Comparison of ENCODE assay signal across 10 cellular contexts in the genomic region with DNA sequence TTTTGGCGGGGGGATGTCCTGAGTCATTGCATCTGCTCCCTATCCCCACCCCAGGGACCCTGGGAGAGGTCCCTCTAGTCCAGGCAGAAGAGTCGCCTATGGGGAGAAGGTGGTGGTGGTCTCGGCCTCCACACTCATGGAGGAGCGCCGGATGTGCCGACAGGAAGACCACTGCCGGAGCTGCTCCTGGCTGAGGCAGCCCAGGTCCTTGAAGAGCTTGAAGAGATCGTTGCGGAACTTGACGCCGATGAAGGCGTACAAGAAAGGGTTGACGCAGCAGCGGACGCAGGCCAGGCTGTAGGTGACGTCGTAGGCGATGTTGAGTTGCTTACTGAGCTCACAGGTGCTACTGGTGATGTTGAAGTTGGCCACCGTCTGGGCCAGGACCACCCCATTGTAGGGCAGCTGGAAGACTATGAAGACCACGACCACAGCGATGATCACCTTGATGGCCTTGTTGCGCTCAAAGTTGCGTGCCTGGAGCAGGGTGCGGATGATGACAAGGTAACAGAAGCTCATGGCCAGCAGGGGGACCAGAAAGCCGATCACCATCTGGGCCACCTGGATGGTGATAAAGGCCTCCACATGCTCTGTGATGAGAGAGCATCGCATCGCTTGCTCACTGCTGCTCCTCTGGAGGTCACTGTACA. TPM values are rescaled to one million over a fixed set of nuclear protein-coding genes. Genes with fewer than 3 reads are reported as not detected.
DNase-seq lines count a peak whose midpoint lies in the region; ATAC-seq, FAIRE-seq and TF ChIP-seq lines count a peak whose summit lies in the region.
"Had no signal": no experiment of that assay in that cellular context is flagged by ENCODE, and none has a peak within 500 bp of the region (broad histone marks: within the 10 kb centered on the region; RNA-seq: fewer than 3 reads in every experiment).

No MANE protein-coding gene starts in this region.

- no peak overlapping the region for H2BK120ac ChIP-seq in H9 (ENCODE audit: low read depth, low read length, poor library complexity, severe bottlenecking)

- intact Hi-C loops in activated T-helper 1 cell treated with anti-CD3 and anti-CD28 coated beads, Interleukin-12 subunit alpha, Interleukin-12 subunit beta, Interleukin-2, Interleukin-4 antibody, amounts not matched to agents 30 ng/mL and 10 ng/mL and 1 ng/mL, durations not matched to agents 14 hours and 24 hours and 36 hours (cut with micrococcal nuclease), result no loop called here

- H3K27me3 Mint-ChIP-seq in H9 (ENCODE audit: low read depth), result peaks cover 11% of the 10 kb centered on the region
- no peaks in the 10 kb centered on the region for H3K27me3 Mint-ChIP-seq in activated T-helper 1 cell treated with anti-CD3 and anti-CD28 coated beads, Interleukin-12 subunit alpha, Interleukin-12 subunit beta, Interleukin-2, Interleukin-4 antibody, amounts not matched to agents 30 ng/mL and 10 ng/mL and 1 ng/mL, durations not matched to agents 14 hours and 24 hours and 36 hours (ENCODE audit: insufficient read depth)
- H3K27me3 Mint-ChIP-seq in stimulated activated naive CD8-positive, alpha-beta T cell treated with anti-CD3 and anti-CD28 coated beads, Interleukin-15, amount 100 ng/mL, for 72 hours, result no peaks in the 10 kb centered on the region

- H3K9ac ChIP-seq in H9 (ENCODE audit: extremely low read depth, insufficient read length, low read length), result no peak overlapping the region

- H3K79me2 ChIP-seq in H9 (ENCODE audit: insufficient read depth, low read length), result no peaks in the 10 kb centered on the region

- no peak for FAIRE-seq in HTR-8/SVneo (lab: Jason Lieb, UNC)
- FAIRE-seq: endothelial cell of umbilical vein, GM12891 had no signal

- no peak for TF ChIP-seq CTCF in H9 (conservative IDR thresholded peaks at IDR 0.05)

- peak; percentile 36 for DNase-seq in H9
- DNase-seq in activated T-helper 1 cell treated with anti-CD3 and anti-CD28 coated beads, Interleukin-12 subunit alpha, Interleukin-12 subunit beta, Interleukin-2, Interleukin-4 antibody, amounts not matched to agents 30 ng/mL and 10 ng/mL and 1 ng/mL, durations not matched to agents 14 hours and 24 hours and 36 hours (ENCODE audit: low spot score), result no peak
- DNase-seq in left lobe of liver (ENCODE audit: low spot score), result peak; percentile 44
- DNase-seq in stimulated activated naive CD8-positive, alpha-beta T cell treated with anti-CD3 and anti-CD28 coated beads, Interleukin-15, amount 100 ng/mL, for 72 hours, result peak in 1 of 2 donors; percentile 47
- no peak for DNase-seq in NAMALWA (ENCODE audit: low spot score)
- no peak for DNase-seq in NCI-H446 treated with DMSO at 0.1 percent for 48 hours (lab: John Stamatoyannopoulos, UW)
- no peak for DNase-seq in HTR-8/SVneo (ENCODE audit: insufficient read length, low spot score)

- H2BK12ac ChIP-seq in H9 (ENCODE audit: insufficient read length, low read depth, low read length), result no peak overlapping the region

- H2AK5ac ChIP-seq in H9 (ENCODE audit: insufficient read length, low read length), result no peak overlapping the region

- H4K91ac ChIP-seq in H9 (ENCODE audit: insufficient read length, low read depth, low read length), result no peak overlapping the region

- no peaks in the 10 kb centered on the region for H3K23me2 ChIP-seq in H9 (ENCODE audit: insufficient read length, low read depth, low read length, poor library complexity, severe bottlenecking)

- H4K5ac ChIP-seq in H9 (ENCODE audit: insufficient read length, low read depth, low read length), result no peak overlapping the region

- H3T11ph ChIP-seq in H9 (ENCODE audit: low read length), result no peak overlapping the region

- H2BK15ac ChIP-seq in H9 (ENCODE audit: low read depth, low read length), result no peak overlapping the region

- no peak overlapping the region for H2BK20ac ChIP-seq in H9 (ENCODE audit: low read depth, low read length, poor library complexity, severe bottlenecking)

- no peaks in the 10 kb centered on the region for H3K4me1 ChIP-seq in H9 (ENCODE audit: insufficient read depth, low read length)

- no peak for ATAC-seq in left lobe of liver
- no peak for ATAC-seq in stimulated activated naive CD8-positive, alpha-beta T cell treated with anti-CD3 and anti-CD28 coated beads, Interleukin-15, amount 100 ng/mL, for 72 hours
- no peak for ATAC-seq in GM18870 (IDR thresholded peaks at IDR 0.05; ENCODE audit: unreplicated experiment)

- no peak overlapping the region for H3K18ac ChIP-seq in H9 (ENCODE audit: insufficient read length, low read depth, low read length)

- no peak overlapping the region for H3K27ac ChIP-seq in H9 (ENCODE audit: insufficient read length, low read depth, low read length)

- no peaks in the 10 kb centered on the region; a peak in 1 of 7 replicates for H3K36me3 Mint-ChIP-seq in H9 (ENCODE audit: insufficient read depth in 1 of 3, low read depth in 3 of 3)
- H3K36me3 Mint-ChIP-seq in activated T-helper 1 cell treated with anti-CD3 and anti-CD28 coated beads, Interleukin-12 subunit alpha, Interleukin-12 subunit beta, Interleukin-2, Interleukin-4 antibody, amounts not matched to agents 30 ng/mL and 10 ng/mL and 1 ng/mL, durations not matched to agents 14 hours and 24 hours and 36 hours (ENCODE audit: low read depth), result peaks cover 83% of the 10 kb centered on the region

- no peak overlapping the region for H3K56ac ChIP-seq in H9 (ENCODE audit: insufficient read length, low read depth, low read length)

- no peak overlapping the region for H3K4me3 Mint-ChIP-seq in H9
- peak overlapping the region; percentile 63 for H3K4me3 Mint-ChIP-seq in activated T-helper 1 cell treated with anti-CD3 and anti-CD28 coated beads, Interleukin-12 subunit alpha, Interleukin-12 subunit beta, Interleukin-2, Interleukin-4 antibody, amounts not matched to agents 30 ng/mL and 10 ng/mL and 1 ng/mL, durations not matched to agents 14 hours and 24 hours and 36 hours
- peak overlapping the region; percentile 75 to 81 for H3K4me3 Mint-ChIP-seq in stimulated activated naive CD8-positive, alpha-beta T cell treated with anti-CD3 and anti-CD28 coated beads, Interleukin-15, amount 100 ng/mL, for 72 hours

- no peak overlapping the region for H3K4me2 ChIP-seq in H9 (ENCODE audit: insufficient read depth, insufficient read length, low read length)

- H4K20me1 ChIP-seq in H9 (ENCODE audit: control insufficient read depth, insufficient read depth, insufficient read length), result no peaks in the 10 kb centered on the region

- no peak overlapping the region for H4K8ac ChIP-seq in H9 (replicated peaks; ENCODE audit: insufficient read length, low read depth, low read length)

- H2AFZ ChIP-seq in H9 (ENCODE audit: low read length), result no peak overlapping the region

- H3K9me3 Mint-ChIP-seq in H9, result 0 out of 5 replicates have a peak, but pooled peaks cover 0 to 2% of the 10 kb centered on the region in 2 experiments
- H3K9me3 Mint-ChIP-seq in activated T-helper 1 cell treated with anti-CD3 and anti-CD28 coated beads, Interleukin-12 subunit alpha, Interleukin-12 subunit beta, Interleukin-2, Interleukin-4 antibody, amounts not matched to agents 30 ng/mL and 10 ng/mL and 1 ng/mL, durations not matched to agents 14 hours and 24 hours and 36 hours, result no peaks in the 10 kb centered on the region
- H3K9me3 Mint-ChIP-seq in stimulated activated naive CD8-positive, alpha-beta T cell treated with anti-CD3 and anti-CD28 coated beads, Interleukin-15, amount 100 ng/mL, for 72 hours, result no peaks in the 10 kb centered on the region

- no peak overlapping the region; the same call in 1 of the 2 replicates for H3K14ac ChIP-seq in H9 (ENCODE audit: insufficient read depth, low read length)

- no peak overlapping the region for H3K4ac ChIP-seq in H9 (ENCODE audit: low read depth, low read length)

- no peak overlapping the region for H2BK5ac ChIP-seq in H9 (ENCODE audit: insufficient read length, low read length)

- WGBS in H9 (ENCODE audit: extremely low coverage, insufficient read length, low lambda C conversion rate), result no CpG with 5 or more reads among the region's 27 CpGs

- H3K79me1 ChIP-seq in H9 (ENCODE audit: insufficient read depth, low read depth, low read length, poor library complexity, severe bottlenecking), result no peaks in the 10 kb centered on the region

- H3K9me3 ChIP-seq in H9 (ENCODE audit: control insufficient read depth, low read depth, low read length), result no peaks in the 10 kb centered on the region

- no peaks in the 10 kb centered on the region for H3K27me3 ChIP-seq in H9 (ENCODE audit: insufficient read depth, low read length)

- peaks cover 16 to 22% of the 10 kb centered on the region in 2 experiments for H3K4me1 Mint-ChIP-seq in H9
- H3K4me1 Mint-ChIP-seq in activated T-helper 1 cell treated with anti-CD3 and anti-CD28 coated beads, Interleukin-12 subunit alpha, Interleukin-12 subunit beta, Interleukin-2, Interleukin-4 antibody, amounts not matched to agents 30 ng/mL and 10 ng/mL and 1 ng/mL, durations not matched to agents 14 hours and 24 hours and 36 hours (ENCODE audit: low read depth), result peaks cover 88% of the 10 kb centered on the region
- peaks cover 100% of the 10 kb centered on the region for H3K4me1 Mint-ChIP-seq in stimulated activated naive CD8-positive, alpha-beta T cell treated with anti-CD3 and anti-CD28 coated beads, Interleukin-15, amount 100 ng/mL, for 72 hours

- no peak overlapping the region for H3K23ac ChIP-seq in H9 (ENCODE audit: insufficient read length, low read depth, low read length)

- no peak overlapping the region for H3K27ac Mint-ChIP-seq in H9
- peak overlapping the region; percentile 87 for H3K27ac Mint-ChIP-seq in activated T-helper 1 cell treated with anti-CD3 and anti-CD28 coated beads, Interleukin-12 subunit alpha, Interleukin-12 subunit beta, Interleukin-2, Interleukin-4 antibody, amounts not matched to agents 30 ng/mL and 10 ng/mL and 1 ng/mL, durations not matched to agents 14 hours and 24 hours and 36 hours
- H3K27ac Mint-ChIP-seq in stimulated activated naive CD8-positive, alpha-beta T cell treated with anti-CD3 and anti-CD28 coated beads, Interleukin-15, amount 100 ng/mL, for 72 hours, result peak overlapping the region; percentile 64 to 91

RNA-seq across cellular contexts. Expression of a gene that starts 10.5 kb away (rescaled TPM):
- total RNA-seq in H9 (2021) (0.31 TPM in 1 of 2 replicates, not detected in the other), left lobe of liver (0.75 TPM)
- total RNA-seq in activated T-helper 1 cell treated with anti-CD3 and anti-CD28 coated beads, Interleukin-12 subunit alpha, Interleukin-12 subunit beta, Interleukin-2, Interleukin-4 antibody, amounts not matched to agents 30 ng/mL and 10 ng/mL and 1 ng/mL, durations not matched to agents 14 hours and 24 hours and 36 hours, result 165 and 166 TPM in 2 replicates
- total RNA-seq: endothelial cell of umbilical vein had no signal

RNA-seq across cellular contexts. Expression of a gene that starts 53.3 kb away (rescaled TPM):
- total RNA-seq in H9 (2021) (0.55 and 0.59 TPM in 2 replicates), left lobe of liver (0.13 TPM)
- 14.5 and 15.5 TPM in 2 replicates for total RNA-seq in activated T-helper 1 cell treated with anti-CD3 and anti-CD28 coated beads, Interleukin-12 subunit alpha, Interleukin-12 subunit beta, Interleukin-2, Interleukin-4 antibody, amounts not matched to agents 30 ng/mL and 10 ng/mL and 1 ng/mL, durations not matched to agents 14 hours and 24 hours and 36 hours
- total RNA-seq: endothelial cell of umbilical vein had no signal

Comparison
In these comparisons a context has a peak if more than half of its experiments do, and no peak if none do; other contexts are left out.
1. DNase-seq: peak in H9 (single experiment) and left lobe of liver (single experiment); none in activated T-helper 1 cell treated with anti-CD3 and anti-CD28 coated beads, Interleukin-12 subunit alpha, Interleukin-12 subunit beta, Interleukin-2, Interleukin-4 antibody, amounts not matched to agents 30 ng/mL and 10 ng/mL and 1 ng/mL, durations not matched to agents 14 hours and 24 hours and 36 hours (single experiment), NAMALWA (single experiment), NCI-H446 treated with DMSO at 0.1 percent for 48 hours (single experiment) and HTR-8/SVneo (single experiment).
2. H3K27ac Mint-ChIP-seq: peak in activated T-helper 1 cell treated with anti-CD3 and anti-CD28 coated beads, Interleukin-12 subunit alpha, Interleukin-12 subunit beta, Interleukin-2, Interleukin-4 antibody, amounts not matched to agents 30 ng/mL and 10 ng/mL and 1 ng/mL, durations not matched to agents 14 hours and 24 hours and 36 hours (single experiment) and stimulated activated naive CD8-positive, alpha-beta T cell treated with anti-CD3 and anti-CD28 coated beads, Interleukin-15, amount 100 ng/mL, for 72 hours (2 of 2); none in H9 (0 of 3).
3. H3K4me3 Mint-ChIP-seq: peak in activated T-helper 1 cell treated with anti-CD3 and anti-CD28 coated beads, Interleukin-12 subunit alpha, Interleukin-12 subunit beta, Interleukin-2, Interleukin-4 antibody, amounts not matched to agents 30 ng/mL and 10 ng/mL and 1 ng/mL, durations not matched to agents 14 hours and 24 hours and 36 hours (single experiment) and stimulated activated naive CD8-positive, alpha-beta T cell treated with anti-CD3 and anti-CD28 coated beads, Interleukin-15, amount 100 ng/mL, for 72 hours (2 of 2); none in H9 (0 of 2).
4. RNA of a gene that starts 10.5 kb away (total RNA-seq): 165 to 166 TPM in activated T-helper 1 cell treated with anti-CD3 and anti-CD28 coated beads, Interleukin-12 subunit alpha, Interleukin-12 subunit beta, Interleukin-2, Interleukin-4 antibody, amounts not matched to agents 30 ng/mL and 10 ng/mL and 1 ng/mL, durations not matched to agents 14 hours and 24 hours and 36 hours; 0.75 TPM in left lobe of liver (single experiment) and 0.31 TPM in H9; every median in the first group is over 10 times any median in the second.